In genomic region chr18:11713756-11714155, GRCh38 we compare ENCODE assay signal across 18 cellular contexts. TPM values are rescaled to one million over a fixed set of nuclear protein-coding genes. Genes with fewer than 3 reads are reported as not detected.
A peak's percentile ranks its signal among the peaks of the same experiment; 100 is the strongest.
DNase-seq lines count a peak whose midpoint lies in the region; ATAC-seq and TF ChIP-seq lines count a peak whose summit lies in the region.
"Had no signal": no experiment of that assay in that cellular context is flagged by ENCODE, and none has a peak within 500 bp of the region (broad histone marks: within the 10 kb centered on the region; RNA-seq: fewer than 3 reads in every experiment).

No MANE protein-coding gene starts in this region.

- H3K9ac ChIP-seq in MM.1S (ENCODE audit: low read length) = no peak overlapping the region
- H3K9ac ChIP-seq in mammary epithelial cell (ENCODE audit: insufficient read depth, low read length) = no peak overlapping the region
- peak overlapping the region; percentile 68 for H3K9ac ChIP-seq in mesendoderm (ENCODE audit: low read length)

- no peaks in the 10 kb centered on the region for H3K36me3 ChIP-seq in MM.1S (replicated peaks; ENCODE audit: insufficient read depth, low read length)
- no peaks in the 10 kb centered on the region for H3K36me3 ChIP-seq in mammary epithelial cell (ENCODE audit: insufficient read depth, low read length)
- no peaks in the 10 kb centered on the region for H3K36me3 ChIP-seq in mesendoderm (ENCODE audit: control insufficient read depth, insufficient read depth, low read length)
- no peaks in the 10 kb centered on the region for H3K36me3 ChIP-seq in adrenal gland (replicated peaks in 1 of 2)
- H3K36me3 ChIP-seq: HAP-1, Peyer's patch had no signal

- in situ Hi-C loops in mammary epithelial cell (cut with MboI; ENCODE audit: low sequenced_read_pairs in 2 of 2) = no loop called here

- H4K20me1 ChIP-seq in MM.1S (ENCODE audit: insufficient read depth, low read length) (no peaks in the 10 kb centered on the region), mammary epithelial cell (ENCODE audit: insufficient read depth, low read length) (no peaks in the 10 kb centered on the region)

- no peak overlapping the region for H3K4me3 ChIP-seq in MM.1S (ENCODE audit: low read length)
- peak overlapping the region in 2 of 3 experiments; percentile 12 to 31 for H3K4me3 ChIP-seq in mammary epithelial cell (replicated peaks in 1 of 3; ENCODE audit: insufficient read depth in 1 of 3, low read depth in 2 of 3, low read length in 3 of 3)
- H3K4me3 ChIP-seq in mesendoderm (ENCODE audit: low read length) = no peak overlapping the region
- peak overlapping the region in 1 of 4 donors; percentile 21 for H3K4me3 ChIP-seq in adrenal gland
- H3K4me3 ChIP-seq: HAP-1, Peyer's patch had no signal

- no peak overlapping the region for H3K27ac Mint-ChIP-seq in HFFc6
- H3K27ac Mint-ChIP-seq in activated CD8-positive, alpha-beta T cell treated with anti-CD3 and anti-CD28 coated beads for 36 hours = no peak overlapping the region
- H3K27ac Mint-ChIP-seq: CD4-positive, CD25-positive, alpha-beta regulatory T cell had no signal

- CTCF ChIA-PET in mammary epithelial cell (lab: Charles Lee; ENCODE audit: low non-redundant PET) = no interaction called here
- CTCF ChIA-PET in activated CD8-positive, alpha-beta T cell treated with anti-CD3 and anti-CD28 coated beads for 36 hours (lab: Charles Lee) = no interaction called here

- H3K18ac ChIP-seq in mesendoderm (ENCODE audit: low read length) = peak overlapping the region; percentile 81

- BruUV-seq in mammary epithelial cell (replicated peaks; lab: Mats Ljungman, UMichigan) = no TSS peak

- H3K9me3 ChIP-seq in MM.1S (replicated peaks; ENCODE audit: insufficient read depth, low read length) = no peaks in the 10 kb centered on the region
- H3K9me3 ChIP-seq in mammary epithelial cell (replicated peaks; ENCODE audit: insufficient read depth, low read length) = no peaks in the 10 kb centered on the region
- H3K9me3 ChIP-seq in adrenal gland (replicated peaks in 1 of 3) = no peaks in the 10 kb centered on the region
- H3K9me3 ChIP-seq: HAP-1, Peyer's patch had no signal

- dilution Hi-C loops in mammary epithelial cell (cut with HindIII; ENCODE audit: low sequenced_read_pairs) = no loop called here

- 63% methylated on average over 6 of the region's 6 CpGs for WGBS in mammary epithelial cell (ENCODE audit: low coverage, missing lambda C conversion rate)
- no CpG with 5 or more reads among the region's 6 CpGs for WGBS in mesendoderm (ENCODE audit: extremely low coverage, insufficient coverage, low lambda C conversion rate)
- 65 to 74% (median 67%) methylated on average over 6 of the region's 6 CpGs for WGBS in adrenal gland, 4 donors

- TF ChIP-seq POLR2A in adrenal gland (IDR thresholded peaks at IDR 0.05) = no peak

- no peaks in the 10 kb centered on the region for H3K9me3 Mint-ChIP-seq in HFFc6
- no peaks in the 10 kb centered on the region for H3K9me3 Mint-ChIP-seq in activated CD8-positive, alpha-beta T cell treated with anti-CD3 and anti-CD28 coated beads for 36 hours

- intact Hi-C loops in mammary epithelial cell (cut with micrococcal nuclease) (loop anchor here (1.0 kb wide), 1 partner anchor 11 kb away; no protein-coding TSS in a partner anchor), adrenal gland (cut with DNase I) (no loop called here)
- intact Hi-C loops in activated CD8-positive, alpha-beta T cell treated with anti-CD3 and anti-CD28 coated beads for 36 hours (cut with micrococcal nuclease) = no loop called here

- H4K8ac ChIP-seq in mesendoderm (ENCODE audit: low read depth, low read length) = no peak overlapping the region

- peak overlapping the region; percentile 25; the same call in 1 of the 2 replicates for H3K4me3 Mint-ChIP-seq in HFFc6
- no peak overlapping the region for H3K4me3 Mint-ChIP-seq in activated CD8-positive, alpha-beta T cell treated with anti-CD3 and anti-CD28 coated beads for 36 hours
- H3K4me3 Mint-ChIP-seq: CD4-positive, CD25-positive, alpha-beta regulatory T cell had no signal

- no peak for ATAC-seq in activated CD8-positive, alpha-beta T cell treated with anti-CD3 and anti-CD28 coated beads for 36 hours
- no peak for ATAC-seq in HG03025 (IDR thresholded peaks at IDR 0.05; ENCODE audit: low FRiP score, unreplicated experiment)

- POLR2A ChIA-PET in activated CD8-positive, alpha-beta T cell treated with anti-CD3 and anti-CD28 coated beads for 36 hours (lab: Charles Lee) = no interaction called here

- peak overlapping the region; percentile 99 for H2BK5ac ChIP-seq in mesendoderm (ENCODE audit: low read length)

- H3K27me3 ChIP-seq in MM.1S (replicated peaks; ENCODE audit: insufficient read depth, low read length) (no peaks in the 10 kb centered on the region), mammary epithelial cell (ENCODE audit: insufficient read depth, low read length) (no peaks in the 10 kb centered on the region), mesendoderm (ENCODE audit: insufficient read depth, low read length, poor library complexity) (no peaks in the 10 kb centered on the region), adrenal gland (peaks cover 5% of the 10 kb centered on the region)
- H3K27me3 ChIP-seq: Peyer's patch had no signal

- H2AFZ ChIP-seq in MM.1S (ENCODE audit: low read length) (no peak overlapping the region), mammary epithelial cell (ENCODE audit: low read depth, low read length) (peak overlapping the region; percentile 75)

- H3K9me2 ChIP-seq in MM.1S (replicated peaks; ENCODE audit: insufficient read depth, low read length) = no peaks in the 10 kb centered on the region

- peaks cover 13% of the 10 kb centered on the region for H3K27me3 Mint-ChIP-seq in HFFc6 (ENCODE audit: insufficient read depth)
- H3K27me3 Mint-ChIP-seq in activated CD8-positive, alpha-beta T cell treated with anti-CD3 and anti-CD28 coated beads for 36 hours = peaks cover 12% of the 10 kb centered on the region

- no peaks in the 10 kb centered on the region; the same call in 1 of the 2 replicates for H3K4me1 Mint-ChIP-seq in HFFc6 (ENCODE audit: low read depth)
- H3K4me1 Mint-ChIP-seq in activated CD8-positive, alpha-beta T cell treated with anti-CD3 and anti-CD28 coated beads for 36 hours (ENCODE audit: low read depth) = no peaks in the 10 kb centered on the region
- H3K4me1 Mint-ChIP-seq: CD4-positive, CD25-positive, alpha-beta regulatory T cell had no signal

- H2BK120ac ChIP-seq in mesendoderm (ENCODE audit: low read depth, low read length) = peak overlapping the region; percentile 75

- H2AK5ac ChIP-seq in mesendoderm (ENCODE audit: low read length) = peak overlapping the region; percentile 29

- no peak for DNase-seq in HFFc6
- DNase-seq in MM.1S = no peak
- DNase-seq in mammary epithelial cell = no peak
- DNase-seq in mesendoderm = peak; percentile 78
- no peak for DNase-seq in activated CD8-positive, alpha-beta T cell treated with anti-CD3 and anti-CD28 coated beads for 36 hours
- DNase-seq in adrenal gland = no peak
- DNase-seq: CD4-positive, CD25-positive, alpha-beta regulatory T cell; DMS79; KG1; NCI-H1105; NCI-H2029 treated with DMSO at 0.1 percent for 48 hours; NCI-H2171; NCI-H345; NCI-H524; NCI-H774; Peyer's patch had no signal

- peak overlapping the region; percentile 97 for H3K4ac ChIP-seq in mesendoderm (ENCODE audit: low read depth, low read length)

- TF ChIP-seq CTCF in HFFc6 (IDR thresholded peaks at IDR 0.05) (no peak), MM.1S (IDR thresholded peaks at IDR 0.05; ENCODE audit: low read length) (no peak), mammary epithelial cell (conservative IDR thresholded peaks at IDR 0.05 in 1 of 2, IDR thresholded peaks at IDR 0.05 in 1 of 2; ENCODE audit: extremely low read depth in 1 of 2, insufficient read depth in 1 of 2, low read depth in 1 of 2, low read length in 2 of 2) (no peak), adrenal gland (IDR thresholded peaks at IDR 0.05) (no peak)
- no peak for TF ChIP-seq CTCF in activated CD8-positive, alpha-beta T cell treated with anti-CD3 and anti-CD28 coated beads for 36 hours (IDR thresholded peaks at IDR 0.05)

- no peaks in the 10 kb centered on the region for H3K79me1 ChIP-seq in mesendoderm (ENCODE audit: low read length)

- H3K4me2 ChIP-seq in MM.1S (ENCODE audit: low read depth, low read length) = peak overlapping the region; percentile 16; the same call in 1 of the 2 replicates
- peak overlapping the region; percentile 68 for H3K4me2 ChIP-seq in mammary epithelial cell (ENCODE audit: insufficient read depth, low read depth, low read length)
- H3K4me2 ChIP-seq in mesendoderm (ENCODE audit: low read length) = peak overlapping the region; percentile 30

- H3K36me3 Mint-ChIP-seq in HFFc6 (ENCODE audit: low read depth) = no peaks in the 10 kb centered on the region
- no peaks in the 10 kb centered on the region for H3K36me3 Mint-ChIP-seq in activated CD8-positive, alpha-beta T cell treated with anti-CD3 and anti-CD28 coated beads for 36 hours (ENCODE audit: low read depth)
- H3K36me3 Mint-ChIP-seq: CD4-positive, CD25-positive, alpha-beta regulatory T cell had no signal

- H2BK15ac ChIP-seq in mesendoderm (replicated peaks; ENCODE audit: low read depth) = no peak overlapping the region

- H3K4me1 ChIP-seq in MM.1S (ENCODE audit: low read length) = no peaks in the 10 kb centered on the region
- H3K4me1 ChIP-seq in mammary epithelial cell (ENCODE audit: insufficient read depth, low read length) = no peaks in the 10 kb centered on the region
- H3K4me1 ChIP-seq in mesendoderm (ENCODE audit: control insufficient read depth, low read depth, low read length) = peaks cover 24% of the 10 kb centered on the region
- H3K4me1 ChIP-seq in adrenal gland (replicated peaks in 1 of 2) = no peaks in the 10 kb centered on the region
- H3K4me1 ChIP-seq: HAP-1, Peyer's patch had no signal

- H3K23ac ChIP-seq in mesendoderm (ENCODE audit: low read length) = peak overlapping the region; percentile 92

- H3K27ac ChIP-seq in MM.1S (ENCODE audit: low read length) (no peak overlapping the region), mammary epithelial cell (ENCODE audit: insufficient read depth, low read depth, low read length) (no peak overlapping the region), mesendoderm (ENCODE audit: low read depth, low read length) (peak overlapping the region; percentile 85), adrenal gland (no peak overlapping the region)
- H3K27ac ChIP-seq: Peyer's patch had no signal

- H3K79me2 ChIP-seq in MM.1S (ENCODE audit: low read length) (no peaks in the 10 kb centered on the region), mammary epithelial cell (ENCODE audit: insufficient read depth, low read length) (peaks cover 3% of the 10 kb centered on the region), mesendoderm (ENCODE audit: control insufficient read depth, insufficient read depth, low read length) (no peaks in the 10 kb centered on the region)

- H3F3A ChIP-seq in MM.1S (ENCODE audit: insufficient read depth, low read length) = no peaks in the 10 kb centered on the region

- peak overlapping the region; percentile 86 for H3K56ac ChIP-seq in mesendoderm (ENCODE audit: low read length)

- H4K5ac ChIP-seq in mesendoderm (ENCODE audit: low read length) = peak overlapping the region; percentile 74

RNA-seq across cellular contexts. Expression of gene GNAL, which starts 24.7 kb away (rescaled TPM):
- total RNA-seq in HFFc6 (2021; fragmentation: NEBNext Ultra II Directional; extraction: Animal tissue kit (Norgen Biotek cat#: 25700)) = under 1 TPM; 0.09 to 0.21 (median 0.17) TPM
- total RNA-seq in mammary epithelial cell (10 to 100 TPM; 35.0 to 40.8 TPM), adrenal gland (1 to 10 TPM; 1.2 to 7.0 (median 2.4) TPM)
- polyA plus RNA-seq in mammary epithelial cell (19.5 TPM), adrenal gland (1 to 10 TPM in 1 of 3 donors, under 1 TPM in 2; 0.48 to 2.7 (median 0.61) TPM)
- polyA minus RNA-seq in mammary epithelial cell = 108 TPM
- 26.7 TPM for polyA plus RNA-seq in mesendoderm (2013, experiment 1 of 2)
- 26.8 TPM for polyA plus RNA-seq in mesendoderm (2013, experiment 2 of 2)
- total RNA-seq in activated CD8-positive, alpha-beta T cell treated with anti-CD3 and anti-CD28 coated beads for 36 hours = under 1 TPM in 1 of 2 experiments, not detected in 1; 0.11 TPM

Comparison
In these comparisons a context has a peak if more than half of its experiments do, and no peak if none do; other contexts are left out.
1. H3K4me2 ChIP-seq: peak in every context shown above with its lines; median percentile 68 in mammary epithelial cell; 30 in mesendoderm; 16 in MM.1S.
2. H3K4me3 ChIP-seq: peak in mammary epithelial cell (2 of 3); none in MM.1S (single experiment) and mesendoderm (single experiment).
3. RNA of gene GNAL, which starts 24.7 kb away (total RNA-seq): 35.0 to 40.8 TPM in mammary epithelial cell; 1.2 to 7.0 TPM in adrenal gland, 0.11 TPM in activated CD8-positive, alpha-beta T cell treated with anti-CD3 and anti-CD28 coated beads for 36 hours and 0.09 to 0.21 TPM in HFFc6; every median in the first group is over 4 times any median in the second.